ENCODE assay signal across 17 cellular contexts in genomic region chr5:163497315-163497714, GRCh38. TPM values are rescaled to one million over a fixed set of nuclear protein-coding genes. Genes with fewer than 3 reads are reported as not detected.
"Had no signal": no experiment of that assay in that cellular context is flagged by ENCODE, and none has a peak within 500 bp of the region (broad histone marks: within the 10 kb centered on the region; RNA-seq: fewer than 3 reads in every experiment).

No MANE protein-coding gene starts in this region.

- H3K27me3 ChIP-seq: body of pancreas, stomach had no signal

- H3K9me3 ChIP-seq: body of pancreas, left ventricle myocardium inferior, stomach, thoracic aorta had no signal

- ATAC-seq: activated naive CD4-positive, alpha-beta T cell treated with anti-CD3 and anti-CD28 coated beads, Interleukin-2, amount 50 U/mL, for 72 hours; activated T-cell treated with anti-CD3 and anti-CD28 coated beads, Interleukin-2, amount 50 U/mL, for 4 hours; body of pancreas had no signal

- FAIRE-seq: frontal cortex, keratinocyte had no signal

- H3K27ac ChIP-seq: body of pancreas, left ventricle myocardium inferior, stomach, thoracic aorta had no signal

- H3K4me1 ChIP-seq: body of pancreas had no signal

- H3K36me3 ChIP-seq: left ventricle myocardium inferior, stomach, thoracic aorta had no signal

- H3K4me3 ChIP-seq: body of pancreas, left ventricle myocardium inferior, stomach, thoracic aorta had no signal

- DNase-seq: activated CD4-positive, alpha-beta T cell treated with anti-CD3 and anti-CD28 coated beads for 1 hour; activated CD4-positive, alpha-beta T cell treated with anti-CD3 and anti-CD28 coated beads, Interleukin-2, amount 50 U/mL, for 48 hours; activated effector memory CD4-positive, alpha-beta T cell treated with anti-CD3 and anti-CD28 coated beads, Interleukin-2, amount 50 U/mL, for 16 hours; activated T-cell treated with anti-CD3 and anti-CD28 coated beads, Interleukin-2, amount 50 U/mL, for 4 hours; amniotic stem cell; body of pancreas; central memory CD4-positive, alpha-beta T cell; cortex of kidney; effector memory CD4-positive, alpha-beta T cell; left ventricle myocardium inferior; mesendoderm; stimulated activated CD4-positive, alpha-beta T cell treated with anti-CD3 and anti-CD28 coated beads, Interleukin-4, amount 100 ng/mL, for 4 hours; stomach had no signal

RNA-seq across cellular contexts. Expression of gene HMMR, which starts 36.9 kb away (rescaled TPM):
- total RNA-seq: body of pancreas had no signal
